In the genomic region with DNA sequence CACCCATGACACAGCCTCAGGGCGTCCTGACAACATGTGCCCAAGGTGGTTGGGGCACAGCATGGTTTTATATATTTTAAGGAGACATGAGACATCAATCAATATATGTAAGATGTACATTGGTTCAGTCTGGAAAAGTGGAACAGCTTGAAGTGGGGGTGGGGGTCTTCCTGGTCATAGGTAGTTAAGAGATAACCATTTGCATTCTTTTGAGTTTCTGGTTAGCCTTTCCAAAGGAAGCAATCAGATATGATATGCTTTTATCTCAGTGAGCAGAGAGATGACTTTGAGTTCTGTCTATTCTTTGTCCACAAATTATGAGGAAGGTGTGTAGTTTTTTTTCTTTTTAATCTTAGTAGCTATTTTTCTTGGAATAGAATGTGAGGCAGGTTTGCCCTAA, we compare ENCODE assay signal across 1 cellular context.
TF ChIP-seq lines count a peak whose summit lies in the region.

No MANE protein-coding gene starts in this region.

TF ChIP-seq in K562, 482 proteins besides CTCF, POLR2A, EP300 and RAD21 (continued from another document and continues in another):
- TF ChIP-seq, protein P1, sequence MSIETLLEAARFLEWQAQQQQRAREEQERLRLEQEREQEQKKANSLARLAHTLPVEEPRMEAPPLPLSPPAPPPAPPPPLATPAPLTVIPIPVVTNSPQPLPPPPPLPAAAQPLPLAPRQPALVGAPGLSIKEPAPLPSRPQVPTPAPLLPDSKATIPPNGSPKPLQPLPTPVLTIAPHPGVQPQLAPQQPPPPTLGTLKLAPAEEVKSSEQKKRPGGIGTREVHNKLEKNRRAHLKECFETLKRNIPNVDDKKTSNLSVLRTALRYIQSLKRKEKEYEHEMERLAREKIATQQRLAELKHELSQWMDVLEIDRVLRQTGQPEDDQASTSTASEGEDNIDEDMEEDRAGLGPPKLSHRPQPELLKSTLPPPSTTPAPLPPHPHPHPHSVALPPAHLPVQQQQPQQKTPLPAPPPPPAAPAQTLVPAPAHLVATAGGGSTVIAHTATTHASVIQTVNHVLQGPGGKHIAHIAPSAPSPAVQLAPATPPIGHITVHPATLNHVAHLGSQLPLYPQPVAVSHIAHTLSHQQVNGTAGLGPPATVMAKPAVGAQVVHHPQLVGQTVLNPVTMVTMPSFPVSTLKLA (conservative IDR thresholded peaks at IDR 0.05): 0 out of 4 replicates have a peak, but pooled peaks of 1 of the 2 experiments have one; percentile 11
- TF ChIP-seq, protein P2, sequence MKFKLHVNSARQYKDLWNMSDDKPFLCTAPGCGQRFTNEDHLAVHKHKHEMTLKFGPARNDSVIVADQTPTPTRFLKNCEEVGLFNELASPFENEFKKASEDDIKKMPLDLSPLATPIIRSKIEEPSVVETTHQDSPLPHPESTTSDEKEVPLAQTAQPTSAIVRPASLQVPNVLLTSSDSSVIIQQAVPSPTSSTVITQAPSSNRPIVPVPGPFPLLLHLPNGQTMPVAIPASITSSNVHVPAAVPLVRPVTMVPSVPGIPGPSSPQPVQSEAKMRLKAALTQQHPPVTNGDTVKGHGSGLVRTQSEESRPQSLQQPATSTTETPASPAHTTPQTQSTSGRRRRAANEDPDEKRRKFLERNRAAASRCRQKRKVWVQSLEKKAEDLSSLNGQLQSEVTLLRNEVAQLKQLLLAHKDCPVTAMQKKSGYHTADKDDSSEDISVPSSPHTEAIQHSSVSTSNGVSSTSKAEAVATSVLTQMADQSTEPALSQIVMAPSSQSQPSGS (CRISPR knock-in tag; IDR thresholded peaks at IDR 0.05): no peak
- TF ChIP-seq HMGN3 (IDR thresholded peaks at IDR 0.05; ENCODE audit: borderline replicate concordance, extremely low read depth, insufficient read length, low read depth, low read length) (no peak), THRAP3 (IDR thresholded peaks at IDR 0.05; ENCODE audit: borderline replicate concordance) (no peak), NFIC (IDR thresholded peaks at IDR 0.05) (no peak), CREB1 (IDR thresholded peaks at IDR 0.05) (no peak), CREB1 (CRISPR knock-in tag; IDR thresholded peaks at IDR 0.05) (no peak), PCBP1 (IDR thresholded peaks at IDR 0.05; ENCODE audit: low read depth, low read length, poor library complexity, severe bottlenecking) (no peak), ZNF274 (IDR thresholded peaks at IDR 0.05; ENCODE audit: borderline replicate concordance, low read depth, low read length) (no peak), NFYB (IDR thresholded peaks at IDR 0.05; ENCODE audit: extremely low read depth, insufficient read length) (no peak), SREBF1 (IDR thresholded peaks at IDR 0.05; ENCODE audit: borderline replicate concordance, low read depth, low read length) (no peak), MTF1 (CRISPR knock-in tag; IDR thresholded peaks at IDR 0.05; ENCODE audit: borderline replicate concordance) (no peak), KLF1 (tag; IDR thresholded peaks at IDR 0.05) (no peak), FOSL1 (tag; conservative IDR thresholded peaks at IDR 0.05) (0 out of 2 replicates have a peak, but pooled peaks have one; percentile 13), ZFPM2 (CRISPR knock-in tag; IDR thresholded peaks at IDR 0.05) (no peak), ZNF766 (CRISPR knock-in tag; conservative IDR thresholded peaks at IDR 0.05) (no peak), ZNF584 (CRISPR knock-in tag; IDR thresholded peaks at IDR 0.05; ENCODE audit: low read depth) (no peak), MBD2 (IDR thresholded peaks at IDR 0.05; ENCODE audit: borderline replicate concordance, low read depth) (no peak), NFE2 (IDR thresholded peaks at IDR 0.05; ENCODE audit: low read depth) (peak; percentile 64), PHF8 (IDR thresholded peaks at IDR 0.05; ENCODE audit: borderline replicate concordance, low read length) (no peak), ARID2 (IDR thresholded peaks at IDR 0.05) (no peak), GATAD2B (IDR thresholded peaks at IDR 0.05; ENCODE audit: borderline replicate concordance) (0 out of 2 replicates have a peak, but pooled peaks have one; percentile 43), GTF2F1 (IDR thresholded peaks at IDR 0.05; ENCODE audit: low read depth, low read length) (no peak), HNRNPLL (IDR thresholded peaks at IDR 0.05; ENCODE audit: low read depth, low read length, poor library complexity, severe bottlenecking) (no peak), TGIF2 (CRISPR knock-in tag; IDR thresholded peaks at IDR 0.05) (no peak), KAT2B (IDR thresholded peaks at IDR 0.05; ENCODE audit: low read depth, low read length) (no peak)
- TF ChIP-seq, protein P3, sequence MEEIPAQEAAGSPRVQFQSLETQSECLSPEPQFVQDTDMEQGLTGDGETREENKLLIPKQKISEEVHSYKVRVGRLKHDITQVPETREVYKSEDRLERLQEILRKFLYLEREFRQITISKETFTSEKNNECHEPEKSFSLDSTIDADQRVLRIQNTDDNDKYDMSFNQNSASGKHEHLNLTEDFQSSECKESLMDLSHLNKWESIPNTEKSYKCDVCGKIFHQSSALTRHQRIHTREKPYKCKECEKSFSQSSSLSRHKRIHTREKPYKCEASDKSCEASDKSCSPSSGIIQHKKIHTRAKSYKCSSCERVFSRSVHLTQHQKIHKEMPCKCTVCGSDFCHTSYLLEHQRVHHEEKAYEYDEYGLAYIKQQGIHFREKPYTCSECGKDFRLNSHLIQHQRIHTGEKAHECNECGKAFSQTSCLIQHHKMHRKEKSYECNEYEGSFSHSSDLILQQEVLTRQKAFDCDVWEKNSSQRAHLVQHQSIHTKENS (CRISPR knock-in tag; IDR thresholded peaks at IDR 0.05): no peak
- TF ChIP-seq, protein P4, sequence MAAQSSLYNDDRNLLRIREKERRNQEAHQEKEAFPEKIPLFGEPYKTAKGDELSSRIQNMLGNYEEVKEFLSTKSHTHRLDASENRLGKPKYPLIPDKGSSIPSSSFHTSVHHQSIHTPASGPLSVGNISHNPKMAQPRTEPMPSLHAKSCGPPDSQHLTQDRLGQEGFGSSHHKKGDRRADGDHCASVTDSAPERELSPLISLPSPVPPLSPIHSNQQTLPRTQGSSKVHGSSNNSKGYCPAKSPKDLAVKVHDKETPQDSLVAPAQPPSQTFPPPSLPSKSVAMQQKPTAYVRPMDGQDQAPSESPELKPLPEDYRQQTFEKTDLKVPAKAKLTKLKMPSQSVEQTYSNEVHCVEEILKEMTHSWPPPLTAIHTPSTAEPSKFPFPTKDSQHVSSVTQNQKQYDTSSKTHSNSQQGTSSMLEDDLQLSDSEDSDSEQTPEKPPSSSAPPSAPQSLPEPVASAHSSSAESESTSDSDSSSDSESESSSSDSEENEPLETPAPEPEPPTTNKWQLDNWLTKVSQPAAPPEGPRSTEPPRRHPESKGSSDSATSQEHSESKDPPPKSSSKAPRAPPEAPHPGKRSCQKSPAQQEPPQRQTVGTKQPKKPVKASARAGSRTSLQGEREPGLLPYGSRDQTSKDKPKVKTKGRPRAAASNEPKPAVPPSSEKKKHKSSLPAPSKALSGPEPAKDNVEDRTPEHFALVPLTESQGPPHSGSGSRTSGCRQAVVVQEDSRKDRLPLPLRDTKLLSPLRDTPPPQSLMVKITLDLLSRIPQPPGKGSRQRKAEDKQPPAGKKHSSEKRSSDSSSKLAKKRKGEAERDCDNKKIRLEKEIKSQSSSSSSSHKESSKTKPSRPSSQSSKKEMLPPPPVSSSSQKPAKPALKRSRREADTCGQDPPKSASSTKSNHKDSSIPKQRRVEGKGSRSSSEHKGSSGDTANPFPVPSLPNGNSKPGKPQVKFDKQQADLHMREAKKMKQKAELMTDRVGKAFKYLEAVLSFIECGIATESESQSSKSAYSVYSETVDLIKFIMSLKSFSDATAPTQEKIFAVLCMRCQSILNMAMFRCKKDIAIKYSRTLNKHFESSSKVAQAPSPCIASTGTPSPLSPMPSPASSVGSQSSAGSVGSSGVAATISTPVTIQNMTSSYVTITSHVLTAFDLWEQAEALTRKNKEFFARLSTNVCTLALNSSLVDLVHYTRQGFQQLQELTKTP (IDR thresholded peaks at IDR 0.05; ENCODE audit: low read depth in 1 of 2, partially characterized antibody in 2 of 2): no peak
- TF ChIP-seq, protein P5, sequence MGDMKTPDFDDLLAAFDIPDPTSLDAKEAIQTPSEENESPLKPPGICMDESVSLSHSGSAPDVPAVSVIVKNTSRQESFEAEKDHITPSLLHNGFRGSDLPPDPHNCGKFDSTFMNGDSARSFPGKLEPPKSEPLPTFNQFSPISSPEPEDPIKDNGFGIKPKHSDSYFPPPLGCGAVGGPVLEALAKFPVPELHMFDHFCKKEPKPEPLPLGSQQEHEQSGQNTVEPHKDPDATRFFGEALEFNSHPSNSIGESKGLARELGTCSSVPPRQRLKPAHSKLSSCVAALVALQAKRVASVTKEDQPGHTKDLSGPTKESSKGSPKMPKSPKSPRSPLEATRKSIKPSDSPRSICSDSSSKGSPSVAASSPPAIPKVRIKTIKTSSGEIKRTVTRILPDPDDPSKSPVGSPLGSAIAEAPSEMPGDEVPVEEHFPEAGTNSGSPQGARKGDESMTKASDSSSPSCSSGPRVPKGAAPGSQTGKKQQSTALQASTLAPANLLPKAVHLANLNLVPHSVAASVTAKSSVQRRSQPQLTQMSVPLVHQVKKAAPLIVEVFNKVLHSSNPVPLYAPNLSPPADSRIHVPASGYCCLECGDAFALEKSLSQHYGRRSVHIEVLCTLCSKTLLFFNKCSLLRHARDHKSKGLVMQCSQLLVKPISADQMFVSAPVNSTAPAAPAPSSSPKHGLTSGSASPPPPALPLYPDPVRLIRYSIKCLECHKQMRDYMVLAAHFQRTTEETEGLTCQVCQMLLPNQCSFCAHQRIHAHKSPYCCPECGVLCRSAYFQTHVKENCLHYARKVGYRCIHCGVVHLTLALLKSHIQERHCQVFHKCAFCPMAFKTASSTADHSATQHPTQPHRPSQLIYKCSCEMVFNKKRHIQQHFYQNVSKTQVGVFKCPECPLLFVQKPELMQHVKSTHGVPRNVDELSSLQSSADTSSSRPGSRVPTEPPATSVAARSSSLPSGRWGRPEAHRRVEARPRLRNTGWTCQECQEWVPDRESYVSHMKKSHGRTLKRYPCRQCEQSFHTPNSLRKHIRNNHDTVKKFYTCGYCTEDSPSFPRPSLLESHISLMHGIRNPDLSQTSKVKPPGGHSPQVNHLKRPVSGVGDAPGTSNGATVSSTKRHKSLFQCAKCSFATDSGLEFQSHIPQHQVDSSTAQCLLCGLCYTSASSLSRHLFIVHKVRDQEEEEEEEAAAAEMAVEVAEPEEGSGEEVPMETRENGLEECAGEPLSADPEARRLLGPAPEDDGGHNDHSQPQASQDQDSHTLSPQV (IDR thresholded peaks at IDR 0.05): no peak
- TF ChIP-seq, protein P6, sequence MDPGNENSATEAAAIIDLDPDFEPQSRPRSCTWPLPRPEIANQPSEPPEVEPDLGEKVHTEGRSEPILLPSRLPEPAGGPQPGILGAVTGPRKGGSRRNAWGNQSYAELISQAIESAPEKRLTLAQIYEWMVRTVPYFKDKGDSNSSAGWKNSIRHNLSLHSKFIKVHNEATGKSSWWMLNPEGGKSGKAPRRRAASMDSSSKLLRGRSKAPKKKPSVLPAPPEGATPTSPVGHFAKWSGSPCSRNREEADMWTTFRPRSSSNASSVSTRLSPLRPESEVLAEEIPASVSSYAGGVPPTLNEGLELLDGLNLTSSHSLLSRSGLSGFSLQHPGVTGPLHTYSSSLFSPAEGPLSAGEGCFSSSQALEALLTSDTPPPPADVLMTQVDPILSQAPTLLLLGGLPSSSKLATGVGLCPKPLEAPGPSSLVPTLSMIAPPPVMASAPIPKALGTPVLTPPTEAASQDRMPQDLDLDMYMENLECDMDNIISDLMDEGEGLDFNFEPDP (CRISPR knock-in tag; IDR thresholded peaks at IDR 0.05): no peak
- TF ChIP-seq, protein P7, sequence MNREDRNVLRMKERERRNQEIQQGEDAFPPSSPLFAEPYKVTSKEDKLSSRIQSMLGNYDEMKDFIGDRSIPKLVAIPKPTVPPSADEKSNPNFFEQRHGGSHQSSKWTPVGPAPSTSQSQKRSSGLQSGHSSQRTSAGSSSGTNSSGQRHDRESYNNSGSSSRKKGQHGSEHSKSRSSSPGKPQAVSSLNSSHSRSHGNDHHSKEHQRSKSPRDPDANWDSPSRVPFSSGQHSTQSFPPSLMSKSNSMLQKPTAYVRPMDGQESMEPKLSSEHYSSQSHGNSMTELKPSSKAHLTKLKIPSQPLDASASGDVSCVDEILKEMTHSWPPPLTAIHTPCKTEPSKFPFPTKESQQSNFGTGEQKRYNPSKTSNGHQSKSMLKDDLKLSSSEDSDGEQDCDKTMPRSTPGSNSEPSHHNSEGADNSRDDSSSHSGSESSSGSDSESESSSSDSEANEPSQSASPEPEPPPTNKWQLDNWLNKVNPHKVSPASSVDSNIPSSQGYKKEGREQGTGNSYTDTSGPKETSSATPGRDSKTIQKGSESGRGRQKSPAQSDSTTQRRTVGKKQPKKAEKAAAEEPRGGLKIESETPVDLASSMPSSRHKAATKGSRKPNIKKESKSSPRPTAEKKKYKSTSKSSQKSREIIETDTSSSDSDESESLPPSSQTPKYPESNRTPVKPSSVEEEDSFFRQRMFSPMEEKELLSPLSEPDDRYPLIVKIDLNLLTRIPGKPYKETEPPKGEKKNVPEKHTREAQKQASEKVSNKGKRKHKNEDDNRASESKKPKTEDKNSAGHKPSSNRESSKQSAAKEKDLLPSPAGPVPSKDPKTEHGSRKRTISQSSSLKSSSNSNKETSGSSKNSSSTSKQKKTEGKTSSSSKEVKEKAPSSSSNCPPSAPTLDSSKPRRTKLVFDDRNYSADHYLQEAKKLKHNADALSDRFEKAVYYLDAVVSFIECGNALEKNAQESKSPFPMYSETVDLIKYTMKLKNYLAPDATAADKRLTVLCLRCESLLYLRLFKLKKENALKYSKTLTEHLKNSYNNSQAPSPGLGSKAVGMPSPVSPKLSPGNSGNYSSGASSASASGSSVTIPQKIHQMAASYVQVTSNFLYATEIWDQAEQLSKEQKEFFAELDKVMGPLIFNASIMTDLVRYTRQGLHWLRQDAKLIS (CRISPR knock-in tag; IDR thresholded peaks at IDR 0.05): no peak
- TF ChIP-seq, protein P8, sequence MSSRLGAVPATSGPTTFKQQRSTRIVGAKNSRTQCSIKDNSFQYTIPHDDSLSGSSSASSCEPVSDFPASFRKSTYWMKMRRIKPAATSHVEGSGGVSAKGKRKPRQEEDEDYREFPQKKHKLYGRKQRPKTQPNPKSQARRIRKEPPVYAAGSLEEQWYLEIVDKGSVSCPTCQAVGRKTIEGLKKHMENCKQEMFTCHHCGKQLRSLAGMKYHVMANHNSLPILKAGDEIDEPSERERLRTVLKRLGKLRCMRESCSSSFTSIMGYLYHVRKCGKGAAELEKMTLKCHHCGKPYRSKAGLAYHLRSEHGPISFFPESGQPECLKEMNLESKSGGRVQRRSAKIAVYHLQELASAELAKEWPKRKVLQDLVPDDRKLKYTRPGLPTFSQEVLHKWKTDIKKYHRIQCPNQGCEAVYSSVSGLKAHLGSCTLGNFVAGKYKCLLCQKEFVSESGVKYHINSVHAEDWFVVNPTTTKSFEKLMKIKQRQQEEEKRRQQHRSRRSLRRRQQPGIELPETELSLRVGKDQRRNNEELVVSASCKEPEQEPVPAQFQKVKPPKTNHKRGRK (tag; IDR thresholded peaks at IDR 0.05): no peak
- TF ChIP-seq, protein P9, sequence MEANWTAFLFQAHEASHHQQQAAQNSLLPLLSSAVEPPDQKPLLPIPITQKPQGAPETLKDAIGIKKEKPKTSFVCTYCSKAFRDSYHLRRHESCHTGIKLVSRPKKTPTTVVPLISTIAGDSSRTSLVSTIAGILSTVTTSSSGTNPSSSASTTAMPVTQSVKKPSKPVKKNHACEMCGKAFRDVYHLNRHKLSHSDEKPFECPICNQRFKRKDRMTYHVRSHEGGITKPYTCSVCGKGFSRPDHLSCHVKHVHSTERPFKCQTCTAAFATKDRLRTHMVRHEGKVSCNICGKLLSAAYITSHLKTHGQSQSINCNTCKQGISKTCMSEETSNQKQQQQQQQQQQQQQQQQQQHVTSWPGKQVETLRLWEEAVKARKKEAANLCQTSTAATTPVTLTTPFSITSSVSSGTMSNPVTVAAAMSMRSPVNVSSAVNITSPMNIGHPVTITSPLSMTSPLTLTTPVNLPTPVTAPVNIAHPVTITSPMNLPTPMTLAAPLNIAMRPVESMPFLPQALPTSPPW (CRISPR knock-in tag; IDR thresholded peaks at IDR 0.05): peak; percentile 16; the same call in 1 of the 2 replicates
